Comparison of ENCODE assay signal across 1 cellular context in genomic region chr9:127223810-127224177, GRCh38.
TF ChIP-seq lines count a peak whose summit lies in the region.

No MANE protein-coding gene starts in this region.

TF ChIP-seq in K562, 482 proteins besides CTCF, POLR2A, EP300 and RAD21 (continued from another document):
- TF ChIP-seq, protein P1, sequence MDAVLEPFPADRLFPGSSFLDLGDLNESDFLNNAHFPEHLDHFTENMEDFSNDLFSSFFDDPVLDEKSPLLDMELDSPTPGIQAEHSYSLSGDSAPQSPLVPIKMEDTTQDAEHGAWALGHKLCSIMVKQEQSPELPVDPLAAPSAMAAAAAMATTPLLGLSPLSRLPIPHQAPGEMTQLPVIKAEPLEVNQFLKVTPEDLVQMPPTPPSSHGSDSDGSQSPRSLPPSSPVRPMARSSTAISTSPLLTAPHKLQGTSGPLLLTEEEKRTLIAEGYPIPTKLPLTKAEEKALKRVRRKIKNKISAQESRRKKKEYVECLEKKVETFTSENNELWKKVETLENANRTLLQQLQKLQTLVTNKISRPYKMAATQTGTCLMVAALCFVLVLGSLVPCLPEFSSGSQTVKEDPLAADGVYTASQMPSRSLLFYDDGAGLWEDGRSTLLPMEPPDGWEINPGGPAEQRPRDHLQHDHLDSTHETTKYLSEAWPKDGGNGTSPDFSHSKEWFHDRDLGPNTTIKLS (IDR thresholded peaks at IDR 0.05; ENCODE audit: borderline replicate concordance, low read depth): no peak; the same call in 1 of the 2 replicates
- TF ChIP-seq ZNF551 (CRISPR knock-in tag; IDR thresholded peaks at IDR 0.05) (no peak), HNRNPK (IDR thresholded peaks at IDR 0.05; ENCODE audit: low read depth, low read length, poor library complexity, severe bottlenecking) (no peak), SIN3B (IDR thresholded peaks at IDR 0.05; ENCODE audit: low read depth) (no peak), SMARCB1 (IDR thresholded peaks at IDR 0.05; ENCODE audit: insufficient read length, low read depth) (no peak), FOXJ3 (CRISPR knock-in tag; IDR thresholded peaks at IDR 0.05) (no peak), CHD2 (IDR thresholded peaks at IDR 0.05; ENCODE audit: low read depth, low read length) (no peak)
